In genomic region chr1:212585210-212585609, GRCh38 we compare ENCODE assay signal across 30 cellular contexts. TPM values are rescaled to one million over a fixed set of nuclear protein-coding genes. Genes with fewer than 3 reads are reported as not detected.
DNase-seq lines count a peak whose midpoint lies in the region; ATAC-seq, FAIRE-seq and TF ChIP-seq lines count a peak whose summit lies in the region.
"Had no signal": no experiment of that assay in that cellular context is flagged by ENCODE, and none has a peak within 500 bp of the region (broad histone marks: within the 10 kb centered on the region; RNA-seq: fewer than 3 reads in every experiment).

No MANE protein-coding gene starts in this region.

- H4K5ac ChIP-seq in IMR-90 (ENCODE audit: low read depth, low read length): no peak overlapping the region

- ATAC-seq in activated CD8-positive, alpha-beta memory T cell treated with anti-CD3 and anti-CD28 coated beads, Interleukin-2, amount 10 ng/mL, durations not matched to agents 7 days and 5 days: no peak
- no peak for ATAC-seq in IMR-90 (ENCODE audit: low read depth)
- ATAC-seq in stimulated activated memory B cell treated with anti-CD40 and anti-IgM and Interleukin-4, amounts not matched to agents 10 μg/mL and 1 μg/mL and 100 μg/mL, for 72 hours: no peak
- no peak for ATAC-seq in HG02571 (IDR thresholded peaks at IDR 0.05; ENCODE audit: unreplicated experiment)

- no peak overlapping the region for H2BK20ac ChIP-seq in IMR-90 (ENCODE audit: low read depth, low read length)

- no peak overlapping the region for H3K9ac ChIP-seq in IMR-90 (ENCODE audit: low read depth, low read length)
- H3K9ac ChIP-seq: BLaER1 had no signal

- no peak for FAIRE-seq in small intestine (lab: Jason Lieb, UNC)
- FAIRE-seq: A204.1, GM12878, GM12892, GM18507, GM19239 had no signal

- H3K27me3 Mint-ChIP-seq in activated CD8-positive, alpha-beta memory T cell treated with anti-CD3 and anti-CD28 coated beads, Interleukin-2, amount 10 ng/mL, durations not matched to agents 7 days and 5 days: peaks cover 54% of the 10 kb centered on the region
- peaks cover 39% of the 10 kb centered on the region for H3K27me3 Mint-ChIP-seq in stimulated activated memory B cell treated with anti-CD40 and anti-IgM and Interleukin-4, amounts not matched to agents 10 μg/mL and 1 μg/mL and 100 μg/mL, for 72 hours

- no peak overlapping the region for H3K23ac ChIP-seq in IMR-90 (ENCODE audit: low read depth, low read length)

- CTCF ChIA-PET in activated CD8-positive, alpha-beta memory T cell treated with anti-CD3 and anti-CD28 coated beads, Interleukin-2, amount 10 ng/mL, durations not matched to agents 7 days and 5 days (lab: Charles Lee): interaction anchor here (1.5 kb wide), 1 partner anchor 108 kb away, joined by 4 read pairs; no protein-coding TSS in a partner anchor
- CTCF ChIA-PET in IMR-90 (lab: Yijun Ruan, JAX): no interaction called here

- in situ Hi-C loops in IMR-90 (cut with MboI; ENCODE audit: low sequenced_read_pairs): no loop called here

- H4K8ac ChIP-seq in IMR-90 (ENCODE audit: low read depth in 2 of 2, low read length in 2 of 2): no peak overlapping the region

- no peak for TF ChIP-seq RAD21 in IMR-90 (IDR thresholded peaks at IDR 0.05; ENCODE audit: low read length)

- H3K9me3 ChIP-seq in IMR-90 (ENCODE audit: control insufficient read depth, insufficient read depth, low read length): no peaks in the 10 kb centered on the region
- H3K9me3 ChIP-seq in esophagus muscularis mucosa: no peaks in the 10 kb centered on the region
- no peaks in the 10 kb centered on the region for H3K9me3 ChIP-seq in small intestine (ENCODE audit: control insufficient read depth, low read depth)
- H3K9me3 ChIP-seq: BE2C, BLaER1 had no signal

- no peak overlapping the region for H3K4me3 ChIP-seq in IMR-90 (ENCODE audit: insufficient read depth, low read depth, low read length)
- no peak overlapping the region for H3K4me3 ChIP-seq in esophagus muscularis mucosa
- H3K4me3 ChIP-seq in small intestine (ENCODE audit: low read depth in 1 of 2, low read length in 2 of 2): no peak overlapping the region
- H3K4me3 ChIP-seq: BLaER1, GM12878 had no signal

- no peak overlapping the region for H2BK120ac ChIP-seq in IMR-90 (ENCODE audit: low read depth, low read length)

- H3K18ac ChIP-seq in IMR-90 (ENCODE audit: low read depth, low read length): no peak overlapping the region

- no peak overlapping the region for H3K4me2 ChIP-seq in IMR-90 (ENCODE audit: low read depth, low read length)
- H3K4me2 ChIP-seq: BLaER1 had no signal

- no peak overlapping the region for H3K14ac ChIP-seq in IMR-90 (replicated peaks; ENCODE audit: low read depth, low read length)

- H2AK9ac ChIP-seq in IMR-90 (replicated peaks; ENCODE audit: low read depth, low read length, poor library complexity): peak overlapping the region; percentile 50

- H3K27ac ChIP-seq in IMR-90 (ENCODE audit: insufficient read depth, low read length): no peak overlapping the region
- no peak overlapping the region for H3K27ac ChIP-seq in esophagus muscularis mucosa (replicated peaks in 1 of 4)
- H3K27ac ChIP-seq in small intestine (ENCODE audit: low read depth in 1 of 2, low read length in 1 of 2): no peak overlapping the region
- H3K27ac ChIP-seq: BLaER1 had no signal

- H3K4me1 ChIP-seq in IMR-90 (ENCODE audit: control insufficient read depth, insufficient read depth, low read length): peaks cover 7% of the 10 kb centered on the region
- no peaks in the 10 kb centered on the region for H3K4me1 ChIP-seq in esophagus muscularis mucosa
- H3K4me1 ChIP-seq in small intestine (ENCODE audit: control insufficient read depth in 2 of 2, insufficient read depth in 1 of 2, low read depth in 1 of 2, low read length in 1 of 2): no peaks in the 10 kb centered on the region
- H3K4me1 ChIP-seq: BE2C had no signal

- peaks cover 9% of the 10 kb centered on the region for H3K27me3 ChIP-seq in IMR-90 (ENCODE audit: control insufficient read depth, insufficient read depth, low read length)
- H3K27me3 ChIP-seq in esophagus muscularis mucosa: peaks cover 0 to 28% (median 2%) of the 10 kb centered on the region in 4 donors
- H3K27me3 ChIP-seq in small intestine (ENCODE audit: control insufficient read depth in 2 of 2, insufficient read depth in 2 of 2, low read length in 2 of 2): peaks cover 0 to 4% of the 10 kb centered on the region in 2 donors
- H3K27me3 ChIP-seq: BE2C, BLaER1 had no signal

- no peak overlapping the region for H3K56ac ChIP-seq in IMR-90 (ENCODE audit: extremely low read depth, insufficient read depth, low read length)

- dilution Hi-C loops in IMR-90 (cut with HindIII; ENCODE audit: low sequenced_read_pairs, unreplicated experiment): no loop called here

- no peak overlapping the region for H2BK15ac ChIP-seq in IMR-90 (ENCODE audit: low read depth, low read length)

- BruUV-seq in IMR-90 (replicated peaks; lab: Mats Ljungman, UMichigan): no TSS peak

- peak; percentile 36 for DNase-seq in activated CD8-positive, alpha-beta memory T cell treated with anti-CD3 and anti-CD28 coated beads, Interleukin-2, amount 10 ng/mL, durations not matched to agents 7 days and 5 days
- DNase-seq in activated CD8-positive, alpha-beta memory T cell treated with anti-CD3 and anti-CD28 coated beads, Interleukin-2, amount 50 U/mL, for 48 hours: no peak
- DNase-seq in IMR-90 (no peak), esophagus muscularis mucosa (ENCODE audit: extremely low spot score) (peak; percentile 70), small intestine (no peak), amygdala (lab: John Stamatoyannopoulos, UW) (no peak)
- DNase-seq: 8988T; ACHN; BE2C; C1 segment of cervical spinal cord; CD4-positive, alpha-beta memory T cell; CD4-positive, CD25-positive, alpha-beta regulatory T cell; CD8-positive, alpha-beta memory T cell; COR-L47; DMS 273 treated with DMSO at 0.1 percent for 48 hours; DMS153; DMS53; DMS79; DND-41; EL; GDM1 had no signal

- H3K9me3 Mint-ChIP-seq in activated CD8-positive, alpha-beta memory T cell treated with anti-CD3 and anti-CD28 coated beads, Interleukin-2, amount 10 ng/mL, durations not matched to agents 7 days and 5 days (ENCODE audit: low read depth): no peaks in the 10 kb centered on the region
- H3K9me3 Mint-ChIP-seq in stimulated activated memory B cell treated with anti-CD40 and anti-IgM and Interleukin-4, amounts not matched to agents 10 μg/mL and 1 μg/mL and 100 μg/mL, for 72 hours: no peaks in the 10 kb centered on the region
- H3K9me3 Mint-ChIP-seq: CD4-positive, CD25-positive, alpha-beta regulatory T cell; CD8-positive, alpha-beta memory T cell had no signal

- H2AFZ ChIP-seq in IMR-90 (replicated peaks; ENCODE audit: low read length, poor library complexity): no peak overlapping the region

- no peaks in the 10 kb centered on the region for H3K79me1 ChIP-seq in IMR-90 (ENCODE audit: low read depth in 1 of 2, low read length in 2 of 2)

- H3K4me3 Mint-ChIP-seq in activated CD8-positive, alpha-beta memory T cell treated with anti-CD3 and anti-CD28 coated beads, Interleukin-2, amount 10 ng/mL, durations not matched to agents 7 days and 5 days: no peak overlapping the region
- no peak overlapping the region for H3K4me3 Mint-ChIP-seq in stimulated activated memory B cell treated with anti-CD40 and anti-IgM and Interleukin-4, amounts not matched to agents 10 μg/mL and 1 μg/mL and 100 μg/mL, for 72 hours
- H3K4me3 Mint-ChIP-seq: CD14-positive monocyte; CD4-positive, alpha-beta memory T cell; CD8-positive, alpha-beta memory T cell had no signal

- no peak overlapping the region for H3K4ac ChIP-seq in IMR-90 (ENCODE audit: low read depth, low read length)

- H3K36me3 ChIP-seq in IMR-90 (ENCODE audit: control insufficient read depth, insufficient read depth, low read length) (no peaks in the 10 kb centered on the region), esophagus muscularis mucosa (no peaks in the 10 kb centered on the region), small intestine (ENCODE audit: control insufficient read depth in 2 of 2, insufficient read depth in 2 of 2, low read length in 2 of 2) (no peaks in the 10 kb centered on the region)
- H3K36me3 ChIP-seq: BE2C, BLaER1 had no signal

- WGBS in IMR-90 (ENCODE audit: extremely low coverage in 2 of 2, insufficient read length in 1 of 2), 2 experiments: 83% methylated on average over 2 of the region's 6 CpGs; no CpG with 5 or more reads in 1 of the 2 experiments
- WGBS in esophagus muscularis mucosa: 91% methylated on average over 6 of the region's 6 CpGs
- 84 to 86% (median 85%) methylated on average over 6 of the region's 6 CpGs for whole genome bisulfite sequencing in small intestine, 3 donors

- H3K36me3 Mint-ChIP-seq in activated CD8-positive, alpha-beta memory T cell treated with anti-CD3 and anti-CD28 coated beads, Interleukin-2, amount 10 ng/mL, durations not matched to agents 7 days and 5 days: no peaks in the 10 kb centered on the region
- peaks cover 4% of the 10 kb centered on the region for H3K36me3 Mint-ChIP-seq in stimulated activated memory B cell treated with anti-CD40 and anti-IgM and Interleukin-4, amounts not matched to agents 10 μg/mL and 1 μg/mL and 100 μg/mL, for 72 hours
- H3K36me3 Mint-ChIP-seq: CD14-positive monocyte; CD4-positive, alpha-beta memory T cell; CD4-positive, CD25-positive, alpha-beta regulatory T cell had no signal

- intact Hi-C loops in IMR-90 (cut with micrococcal nuclease): no loop called here
- intact Hi-C loops in esophagus muscularis mucosa (cut with DNase I): no loop called here

- TF ChIP-seq POLR2A in IMR-90 (IDR thresholded peaks at IDR 0.05; ENCODE audit: low read depth, low read length) (no peak), esophagus muscularis mucosa (IDR thresholded peaks at IDR 0.05; ENCODE audit: low read depth) (no peak)

- H2BK5ac ChIP-seq in IMR-90 (ENCODE audit: low read depth, low read length, poor library complexity, severe bottlenecking): no peak overlapping the region

- H3K27ac Mint-ChIP-seq in activated CD8-positive, alpha-beta memory T cell treated with anti-CD3 and anti-CD28 coated beads, Interleukin-2, amount 10 ng/mL, durations not matched to agents 7 days and 5 days: no peak overlapping the region
- peak overlapping the region; percentile 42 for H3K27ac Mint-ChIP-seq in stimulated activated memory B cell treated with anti-CD40 and anti-IgM and Interleukin-4, amounts not matched to agents 10 μg/mL and 1 μg/mL and 100 μg/mL, for 72 hours
- H3K27ac Mint-ChIP-seq: CD4-positive, alpha-beta memory T cell; CD4-positive, CD25-positive, alpha-beta regulatory T cell; CD8-positive, alpha-beta memory T cell had no signal

- TF ChIP-seq EP300 in esophagus muscularis mucosa (IDR thresholded peaks at IDR 0.05): no peak

- peaks cover under 1% of the 10 kb centered on the region for H3K4me1 Mint-ChIP-seq in activated CD8-positive, alpha-beta memory T cell treated with anti-CD3 and anti-CD28 coated beads, Interleukin-2, amount 10 ng/mL, durations not matched to agents 7 days and 5 days
- H3K4me1 Mint-ChIP-seq in stimulated activated memory B cell treated with anti-CD40 and anti-IgM and Interleukin-4, amounts not matched to agents 10 μg/mL and 1 μg/mL and 100 μg/mL, for 72 hours: peaks cover 18% of the 10 kb centered on the region
- H3K4me1 Mint-ChIP-seq: CD4-positive, alpha-beta memory T cell; CD8-positive, alpha-beta memory T cell had no signal

- no peaks in the 10 kb centered on the region for H4K20me1 ChIP-seq in IMR-90 (ENCODE audit: insufficient read depth, low read length)
- H4K20me1 ChIP-seq: BLaER1 had no signal

- H3K9me1 ChIP-seq in IMR-90 (ENCODE audit: insufficient read depth, low read length): no peaks in the 10 kb centered on the region; the same call in 1 of the 2 replicates

- H4K91ac ChIP-seq in IMR-90 (ENCODE audit: insufficient read depth, low read depth, low read length): no peak overlapping the region

- H2AK5ac ChIP-seq in IMR-90 (ENCODE audit: low read depth, low read length): no peak overlapping the region

- POLR2A ChIA-PET in IMR-90 (lab: Charles Lee; ENCODE audit: unreplicated experiment): no interaction called here

- TF ChIP-seq CTCF in IMR-90 (conservative IDR thresholded peaks at IDR 0.05; ENCODE audit: low read depth, low read length) (no peak), esophagus muscularis mucosa (IDR thresholded peaks at IDR 0.05) (no peak)

RNA-seq across cellular contexts. Expression of gene ATF3, which starts 23.4 kb away (rescaled TPM):
- 10 to 100 TPM; 21.3 to 36.5 TPM for total RNA-seq in activated CD8-positive, alpha-beta memory T cell treated with anti-CD3 and anti-CD28 coated beads, Interleukin-2, amount 10 ng/mL, durations not matched to agents 7 days and 5 days
- total RNA-seq in IMR-90 (2012; rRNA removed) (9.9 and 15.0 TPM in 2 replicates), esophagus muscularis mucosa (10 to 100 TPM in 1 of 4 donors, 1 to 10 TPM in 3; 2.9 to 29.7 (median 3.7) TPM)
- polyA plus RNA-seq in IMR-90 (2012; rRNA removed) (12.3 and 17.9 TPM in 2 replicates), small intestine (10 to 100 TPM; 20.8 to 30.3 (median 27.1) TPM)
- 13.7 and 26.0 TPM in 2 replicates for polyA plus RNA-seq in IMR-90 (2012; cell fraction: cytosol; rRNA removed)
- polyA plus RNA-seq in IMR-90 (2012; cell fraction: nucleus; rRNA removed; ENCODE audit: low replicate concordance): 98.0 and 356 TPM in 2 replicates
- polyA plus RNA-seq: CD8-positive, alpha-beta memory T cell had no signal

Comparison
In these comparisons a context has a peak if more than half of its experiments do, and no peak if none do; other contexts are left out.
1. DNase-seq: peak in activated CD8-positive, alpha-beta memory T cell treated with anti-CD3 and anti-CD28 coated beads, Interleukin-2, amount 10 ng/mL, durations not matched to agents 7 days and 5 days (single experiment) and esophagus muscularis mucosa (single experiment); none in activated CD8-positive, alpha-beta memory T cell treated with anti-CD3 and anti-CD28 coated beads, Interleukin-2, amount 50 U/mL, for 48 hours (single experiment), IMR-90 (single experiment), small intestine (single experiment) and amygdala (0 of 56).